Comparison of ENCODE assay signal across 10 cellular contexts in the genomic region with DNA sequence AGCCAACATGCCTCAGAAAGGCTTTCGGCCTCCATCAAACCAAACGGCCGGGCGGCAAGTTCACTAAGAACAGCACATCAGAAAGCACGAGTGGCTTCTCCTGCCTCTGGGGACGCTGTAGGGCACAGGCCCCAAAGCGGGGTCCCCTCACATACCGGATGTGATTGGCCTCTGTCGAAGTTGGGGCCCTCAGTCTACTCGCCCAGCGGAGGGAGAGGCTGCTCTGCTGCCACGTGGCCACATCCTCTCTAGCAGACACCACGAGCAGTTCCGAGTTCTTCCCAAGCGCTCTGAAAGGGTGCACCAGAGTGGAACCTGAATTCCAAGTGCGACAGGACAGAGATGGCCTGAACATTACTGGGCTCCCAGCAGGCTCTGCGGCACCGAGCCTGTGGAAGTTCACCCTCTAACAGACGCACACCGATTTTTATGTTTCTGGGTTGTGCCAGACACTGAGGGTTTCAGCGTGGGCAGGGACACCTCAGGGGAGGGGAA. TPM values are rescaled to one million over a fixed set of nuclear protein-coding genes. Genes with fewer than 3 reads are reported as not detected.
DNase-seq lines count a peak whose midpoint lies in the region; ATAC-seq, FAIRE-seq and TF ChIP-seq lines count a peak whose summit lies in the region.
"Had no signal": no experiment of that assay in that cellular context is flagged by ENCODE, and none has a peak within 500 bp of the region (broad histone marks: within the 10 kb centered on the region; RNA-seq: fewer than 3 reads in every experiment).

No MANE protein-coding gene starts in this region.

- DNase-seq in activated CD4-positive, alpha-beta T cell treated with anti-CD3 and anti-CD28 coated beads, Interleukin-2, amount 10 ng/mL, durations not matched to agents 7 days and 5 days = peak; percentile 5
- DNase-seq in activated CD4-positive, alpha-beta T cell treated with anti-CD3 and anti-CD28 coated beads, Interleukin-2, amount 50 U/mL, for 48 hours = no peak
- peak; percentile 57 for DNase-seq in activated CD8-positive, alpha-beta memory T cell treated with anti-CD3 and anti-CD28 coated beads, Interleukin-2, amount 50 U/mL, for 48 hours
- DNase-seq in HepG2 (ENCODE audit: low spot score) = no peak
- no peak for DNase-seq in stomach
- DNase-seq in dedifferentiated amniotic fluid mesenchymal stem cell (ENCODE audit: extremely low spot score) = no peak
- DNase-seq: hippocampal formation had no signal

- no peak overlapping the region for H3K4me2 ChIP-seq in HepG2 (ENCODE audit: low read depth, low read length)
- H3K4me2 ChIP-seq: A549 had no signal

- no TSS peak for BruUV-seq in HepG2 (replicated peaks; lab: Mats Ljungman, UMichigan)

- H3K36me3 ChIP-seq in HepG2 (replicated peaks in 1 of 2; ENCODE audit: control insufficient read depth in 1 of 2, insufficient read depth in 2 of 2, low read length in 2 of 2) (peaks cover 53 to 86% of the 10 kb centered on the region in 2 experiments), stomach (peaks cover 76 to 100% (median 96%) of the 10 kb centered on the region in 4 donors)

- H2AFZ ChIP-seq in HepG2 (ENCODE audit: low read length) = no peak overlapping the region

- intact Hi-C loops in HepG2 (cut with micrococcal nuclease; ENCODE audit: unreplicated experiment) = no loop called here
- intact Hi-C loops in stomach (cut with DNase I; ENCODE audit: low total_unique reads) = no loop called here

- H3K4me1 ChIP-seq in HepG2 (ENCODE audit: insufficient read depth, low read length) (peaks cover 8% of the 10 kb centered on the region), stomach (peaks cover 5 to 19% (median 16%) of the 10 kb centered on the region in 4 donors)

- peaks cover 20% of the 10 kb centered on the region for H3K4me1 Mint-ChIP-seq in activated CD4-positive, alpha-beta T cell treated with anti-CD3 and anti-CD28 coated beads, Interleukin-2, amount 10 ng/mL, durations not matched to agents 7 days and 5 days

- no peak for TF ChIP-seq RAD21 in HepG2 (CRISPR knock-in tag; IDR thresholded peaks at IDR 0.05)

- CTCF ChIA-PET in activated CD4-positive, alpha-beta T cell treated with anti-CD3 and anti-CD28 coated beads, Interleukin-2, amount 10 ng/mL, durations not matched to agents 7 days and 5 days (lab: Charles Lee) = interaction anchor here (1.0 to 2.1 kb wide), 2 partner anchors 12 to 13 kb away, joined by 3 to 12 read pairs; no protein-coding TSS in a partner anchor
- CTCF ChIA-PET in HepG2 (lab: Yijun Ruan, JAX; ENCODE audit: low intra/inter-chr PET ratio, low total read pairs) = no interaction called here

- no peaks in the 10 kb centered on the region for H3K9me3 Mint-ChIP-seq in activated CD4-positive, alpha-beta T cell treated with anti-CD3 and anti-CD28 coated beads, Interleukin-2, amount 10 ng/mL, durations not matched to agents 7 days and 5 days

- WGBS in HepG2 (ENCODE audit: low lambda C conversion rate) = over 99% methylated on average over 11 of the region's 21 CpGs
- 69 to 89% (median 85%) methylated on average over 14 to 21 of the region's 21 CpGs for WGBS in stomach, 5 donors

- no peaks in the 10 kb centered on the region for H3K79me2 ChIP-seq in HepG2 (ENCODE audit: insufficient read depth, low read length)

- no peak overlapping the region for H3K4me3 Mint-ChIP-seq in activated CD4-positive, alpha-beta T cell treated with anti-CD3 and anti-CD28 coated beads, Interleukin-2, amount 10 ng/mL, durations not matched to agents 7 days and 5 days

- TF ChIP-seq EP300 in HepG2 (IDR thresholded peaks at IDR 0.05; ENCODE audit: low read depth in 2 of 2, low read length in 2 of 2) (no peak), HepG2 (CRISPR knock-in tag; IDR thresholded peaks at IDR 0.05; ENCODE audit: borderline replicate concordance) (no peak), stomach (IDR thresholded peaks at IDR 0.05) (no peak)

- peak overlapping the region; percentile 71 for H3K27ac Mint-ChIP-seq in activated CD4-positive, alpha-beta T cell treated with anti-CD3 and anti-CD28 coated beads, Interleukin-2, amount 10 ng/mL, durations not matched to agents 7 days and 5 days

- FAIRE-seq in HepG2 (lab: Jason Lieb, UNC) = no peak
- FAIRE-seq: A549 had no signal

- no peaks in the 10 kb centered on the region for H3K27me3 Mint-ChIP-seq in activated CD4-positive, alpha-beta T cell treated with anti-CD3 and anti-CD28 coated beads, Interleukin-2, amount 10 ng/mL, durations not matched to agents 7 days and 5 days

- no peak overlapping the region for H3K4me3 ChIP-seq in HepG2 (replicated peaks in 1 of 3; ENCODE audit: insufficient read depth in 1 of 3, low read depth in 2 of 3, low read length in 3 of 3)
- no peak overlapping the region for H3K4me3 ChIP-seq in stomach
- H3K4me3 ChIP-seq: A549 had no signal

- H3K9me3 ChIP-seq in HepG2 (ENCODE audit: low read length) (no peaks in the 10 kb centered on the region), stomach (no peaks in the 10 kb centered on the region)
- H3K9me3 ChIP-seq: A549 had no signal

- TF ChIP-seq CTCF in HepG2 (CRISPR knock-in tag; IDR thresholded peaks at IDR 0.05) = no peak
- TF ChIP-seq CTCF in stomach (IDR thresholded peaks at IDR 0.05) = no peak

- H3K27ac ChIP-seq in HepG2 (ENCODE audit: extremely low read length, insufficient read depth, low read length) (no peak overlapping the region), stomach (peak overlapping the region; percentile 61 to 68 (median 67))
- H3K27ac ChIP-seq: A549 had no signal

- TF ChIP-seq POLR2A in HepG2 (IDR thresholded peaks at IDR 0.05; ENCODE audit: insufficient read depth in 1 of 2, low read depth in 2 of 2, low read length in 2 of 2) = no peak
- TF ChIP-seq POLR2A in stomach (IDR thresholded peaks at IDR 0.05) = no peak

- POLR2A ChIA-PET in activated CD4-positive, alpha-beta T cell treated with anti-CD3 and anti-CD28 coated beads, Interleukin-2, amount 10 ng/mL, durations not matched to agents 7 days and 5 days (lab: Charles Lee) = no interaction called here
- POLR2A ChIA-PET in HepG2 (lab: Yijun Ruan, JAX) = no interaction called here

- in situ Hi-C loops in HepG2 (cut with HindIII; ENCODE audit: extremely low pct_ligation_motif_present, low pct_unique_long_range_greater_than_20kb) = no loop called here

- H3K36me3 Mint-ChIP-seq in activated CD4-positive, alpha-beta T cell treated with anti-CD3 and anti-CD28 coated beads, Interleukin-2, amount 10 ng/mL, durations not matched to agents 7 days and 5 days (ENCODE audit: low read depth) = peaks cover 59% of the 10 kb centered on the region

- H3K27me3 ChIP-seq in HepG2 (ENCODE audit: control insufficient read depth in 1 of 2, insufficient read depth in 2 of 2, low read length in 2 of 2) (no peaks in the 10 kb centered on the region), stomach (no peaks in the 10 kb centered on the region)

- H3K9ac ChIP-seq in HepG2 (ENCODE audit: insufficient read depth, low read depth, low read length) = no peak overlapping the region

- peaks cover 11% of the 10 kb centered on the region; the same call in 1 of the 2 replicates for H4K20me1 ChIP-seq in HepG2 (ENCODE audit: insufficient read depth, low read length)

- ATAC-seq in HepG2 (no peak), HG03442 (IDR thresholded peaks at IDR 0.05; ENCODE audit: unreplicated experiment) (no peak), GM19455 (IDR thresholded peaks at IDR 0.05; ENCODE audit: unreplicated experiment) (no peak)

RNA-seq across cellular contexts. Expression of a gene that starts 21.1 kb away (rescaled TPM):
- total RNA-seq in activated CD4-positive, alpha-beta T cell treated with anti-CD3 and anti-CD28 coated beads, Interleukin-2, amount 10 ng/mL, durations not matched to agents 7 days and 5 days = 10 to 100 TPM; 49.1 to 50.7 TPM
- total RNA-seq in HepG2 (2016; rRNA removed; fragmentation: Illumina TruSeq; extraction: Trizol) (47.9 and 63.4 TPM in 2 replicates), stomach (10 to 100 TPM; 11.7 to 68.7 (median 18.7) TPM)
- 11.5 and 13.9 TPM in 2 replicates for total RNA-seq in HepG2 (2016; cell fraction: cytosol; rRNA removed; fragmentation: Illumina TruSeq; extraction: Trizol; ENCODE audit: low read depth)
- 48.3 and 54.0 TPM in 2 replicates for total RNA-seq in HepG2 (2016; cell fraction: insoluble cytoplasmic fraction; rRNA removed; fragmentation: Illumina TruSeq; extraction: Trizol)
- 23.0 and 27.1 TPM in 2 replicates for total RNA-seq in HepG2 (2016; cell fraction: membrane; rRNA removed; fragmentation: Illumina TruSeq; extraction: Trizol)
- total RNA-seq in HepG2 (2016; cell fraction: nucleus; rRNA removed; fragmentation: Illumina TruSeq; extraction: Trizol) = 25.4 and 26.5 TPM in 2 replicates
- polyA plus RNA-seq in HepG2 (2011; rRNA removed) (6.8 and 6.9 TPM in 2 replicates), stomach (10 to 100 TPM; 12.7 to 18.6 (median 17.6) TPM)
- polyA plus RNA-seq in HepG2 (2011; cell fraction: cytosol; rRNA removed) = 4.8 and 5.2 TPM in 2 replicates
- 8.6 and 9.1 TPM in 2 replicates for polyA plus RNA-seq in HepG2 (2011; cell fraction: nucleus; rRNA removed)
- polyA plus RNA-seq in HepG2 (2012) = 23.7 and 25.5 TPM in 2 replicates
- polyA plus RNA-seq in HepG2 (2016; cell fraction: cytosol; fragmentation: Illumina TruSeq; extraction: Trizol; ENCODE audit: low read depth) = 5.0 and 6.7 TPM in 2 replicates
- 48.2 and 58.0 TPM in 2 replicates for polyA plus RNA-seq in HepG2 (2016; cell fraction: insoluble cytoplasmic fraction; fragmentation: Illumina TruSeq; extraction: Trizol; ENCODE audit: low read depth)
- polyA plus RNA-seq in HepG2 (2016; cell fraction: membrane; fragmentation: Illumina TruSeq; extraction: Trizol; ENCODE audit: low read depth) = 12.7 and 14.5 TPM in 2 replicates
- 36.4 and 41.5 TPM in 2 replicates for polyA plus RNA-seq in HepG2 (2016; cell fraction: nucleus; fragmentation: Illumina TruSeq; extraction: Trizol; ENCODE audit: insufficient read depth, low read depth)
- 7.1 and 9.6 TPM in 2 replicates for polyA minus RNA-seq in HepG2 (2011; rRNA and poly(A)+ RNA removed; ENCODE audit: low replicate concordance)
- 10.4 and 14.8 TPM in 2 replicates for polyA minus RNA-seq in HepG2 (2011; cell fraction: cytosol; rRNA and poly(A)+ RNA removed)
- polyA minus RNA-seq in HepG2 (2011; cell fraction: nucleus; rRNA and poly(A)+ RNA removed) = 10.0 and 12.2 TPM in 2 replicates

RNA-seq across cellular contexts. Expression of a gene that starts 21.3 kb away (rescaled TPM):
- 1 to 10 TPM; 2.5 to 5.2 TPM for total RNA-seq in activated CD4-positive, alpha-beta T cell treated with anti-CD3 and anti-CD28 coated beads, Interleukin-2, amount 10 ng/mL, durations not matched to agents 7 days and 5 days
- total RNA-seq in HepG2 (2016; rRNA removed; fragmentation: Illumina TruSeq; extraction: Trizol) (2.0 and 2.5 TPM in 2 replicates), stomach (10 to 100 TPM in 1 of 5 donors, 1 to 10 TPM in 3, under 1 TPM in 1; 0.58 to 11.9 (median 4.6) TPM)
- 1.9 and 2.1 TPM in 2 replicates for total RNA-seq in HepG2 (2016; cell fraction: cytosol; rRNA removed; fragmentation: Illumina TruSeq; extraction: Trizol; ENCODE audit: low read depth)
- 2.5 and 3.1 TPM in 2 replicates for total RNA-seq in HepG2 (2016; cell fraction: insoluble cytoplasmic fraction; rRNA removed; fragmentation: Illumina TruSeq; extraction: Trizol)
- 4.7 and 4.9 TPM in 2 replicates for total RNA-seq in HepG2 (2016; cell fraction: membrane; rRNA removed; fragmentation: Illumina TruSeq; extraction: Trizol)
- 1.2 and 1.4 TPM in 2 replicates for total RNA-seq in HepG2 (2016; cell fraction: nucleus; rRNA removed; fragmentation: Illumina TruSeq; extraction: Trizol)
- polyA plus RNA-seq in HepG2 (2011; rRNA removed) (1.6 and 1.8 TPM in 2 replicates), stomach (1 to 10 TPM; 2.8 to 6.6 (median 5.5) TPM)
- polyA plus RNA-seq in HepG2 (2011; cell fraction: cytosol; rRNA removed) = 1.2 TPM in 2 replicates
- polyA plus RNA-seq in HepG2 (2011; cell fraction: nucleus; rRNA removed) = 1.2 and 1.3 TPM in 2 replicates
- polyA plus RNA-seq in HepG2 (2012) = 1.5 and 1.7 TPM in 2 replicates
- 2.8 TPM in 2 replicates for polyA plus RNA-seq in HepG2 (2016; cell fraction: cytosol; fragmentation: Illumina TruSeq; extraction: Trizol; ENCODE audit: low read depth)
- 3.0 TPM in 2 replicates for polyA plus RNA-seq in HepG2 (2016; cell fraction: insoluble cytoplasmic fraction; fragmentation: Illumina TruSeq; extraction: Trizol; ENCODE audit: low read depth)
- polyA plus RNA-seq in HepG2 (2016; cell fraction: membrane; fragmentation: Illumina TruSeq; extraction: Trizol; ENCODE audit: low read depth) = 4.7 TPM in 2 replicates
- 2.1 and 2.8 TPM in 2 replicates for polyA plus RNA-seq in HepG2 (2016; cell fraction: nucleus; fragmentation: Illumina TruSeq; extraction: Trizol; ENCODE audit: insufficient read depth, low read depth)
- 2.6 and 2.7 TPM in 2 replicates for polyA minus RNA-seq in HepG2 (2011; rRNA and poly(A)+ RNA removed; ENCODE audit: low replicate concordance)
- polyA minus RNA-seq in HepG2 (2011; cell fraction: cytosol; rRNA and poly(A)+ RNA removed) = 0.88 and 1.4 TPM in 2 replicates
- 1.4 and 3.2 TPM in 2 replicates for polyA minus RNA-seq in HepG2 (2011; cell fraction: nucleus; rRNA and poly(A)+ RNA removed)

Comparison
In these comparisons a context has a peak if more than half of its experiments do, and no peak if none do; other contexts are left out.
1. DNase-seq: peak in activated CD4-positive, alpha-beta T cell treated with anti-CD3 and anti-CD28 coated beads, Interleukin-2, amount 10 ng/mL, durations not matched to agents 7 days and 5 days (single experiment) and activated CD8-positive, alpha-beta memory T cell treated with anti-CD3 and anti-CD28 coated beads, Interleukin-2, amount 50 U/mL, for 48 hours (single experiment); none in activated CD4-positive, alpha-beta T cell treated with anti-CD3 and anti-CD28 coated beads, Interleukin-2, amount 50 U/mL, for 48 hours (0 of 2), HepG2 (single experiment), stomach (single experiment) and dedifferentiated amniotic fluid mesenchymal stem cell (single experiment).